ENCODE assay signal across 11 cellular contexts in the genomic region with DNA sequence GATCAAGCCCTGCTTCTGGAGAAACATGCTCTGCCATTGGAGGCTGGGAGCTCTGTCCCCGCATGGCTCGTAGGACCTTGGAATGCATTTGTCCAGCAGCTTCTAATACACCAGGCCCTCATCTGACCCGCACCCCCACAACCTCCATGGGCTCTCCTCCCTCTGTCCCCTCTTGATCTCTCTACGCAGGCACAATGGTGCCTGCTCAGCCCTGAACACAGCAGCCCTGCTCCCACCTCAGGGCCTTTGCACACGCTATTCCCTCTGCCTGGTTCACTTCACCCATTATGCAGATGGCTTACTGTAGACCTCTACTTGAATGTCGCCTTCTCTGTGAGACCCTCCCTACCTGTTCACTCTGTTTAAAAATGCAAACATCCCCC. TPM values are rescaled to one million over a fixed set of nuclear protein-coding genes. Genes with fewer than 3 reads are reported as not detected.
A peak's percentile ranks its signal among the peaks of the same experiment; 100 is the strongest.
DNase-seq lines count a peak whose midpoint lies in the region.
"Had no signal": no experiment of that assay in that cellular context is flagged by ENCODE, and none has a peak within 500 bp of the region (broad histone marks: within the 10 kb centered on the region; RNA-seq: fewer than 3 reads in every experiment).

No MANE protein-coding gene starts in this region.

- peak overlapping the region in 1 of 3 donors; percentile 11 for H3K9ac ChIP-seq in skeletal muscle tissue (ENCODE audit: low read depth in 1 of 3, low read length in 3 of 3)

- no peak overlapping the region for H3K4me3 ChIP-seq in esophagus (ENCODE audit: low read depth in 1 of 2, low read length in 2 of 2)
- no peak overlapping the region for H3K4me3 ChIP-seq in skeletal muscle tissue (ENCODE audit: low read length in 3 of 3)

- WGBS in esophagus, 2 donors, result 86 to 93% methylated on average over 5 to 6 of the region's 6 CpGs

- H3K27me3 ChIP-seq in esophagus (ENCODE audit: control insufficient read depth in 1 of 2, insufficient read depth in 2 of 2, low read length in 2 of 2), result no peaks in the 10 kb centered on the region
- H3K27me3 ChIP-seq in skeletal muscle tissue (ENCODE audit: control insufficient read depth in 3 of 3, insufficient read depth in 3 of 3, low read length in 3 of 3), result no peaks in the 10 kb centered on the region

- no peaks in the 10 kb centered on the region for H3K36me3 ChIP-seq in esophagus (ENCODE audit: control insufficient read depth in 2 of 2, insufficient read depth in 2 of 2, low read length in 1 of 2)
- H3K36me3 ChIP-seq in skeletal muscle tissue (ENCODE audit: control insufficient read depth in 3 of 3, insufficient read depth in 3 of 3, low read length in 3 of 3), result no peaks in the 10 kb centered on the region

- DNase-seq in NK-92 treated with Interleukin-12 subunit alpha and Interleukin-12 subunit beta, amount 100 ng/mL, for 24 hours (lab: John Stamatoyannopoulos, UW), result peak; percentile 58
- DNase-seq in NK-92 (lab: John Stamatoyannopoulos, UW; ENCODE audit: unreplicated experiment) (no peak), RPMI7951 (ENCODE audit: low read depth) (peak; percentile 32), posterior vena cava (ENCODE audit: low spot score) (no peak), DMS153 (lab: John Stamatoyannopoulos, UW) (no peak), SIG-M5 (lab: John Stamatoyannopoulos, UW) (no peak)
- DNase-seq: amygdala, H9 had no signal

- H3K4me1 ChIP-seq in esophagus (ENCODE audit: control insufficient read depth in 2 of 2, insufficient read depth in 2 of 2, low read length in 1 of 2) (peaks cover 9 to 14% of the 10 kb centered on the region in 2 donors), skeletal muscle tissue (ENCODE audit: control insufficient read depth in 3 of 3, insufficient read depth in 3 of 3, low read length in 3 of 3) (peaks cover 9 to 16% (median 10%) of the 10 kb centered on the region in 3 donors)

- H3K9me3 ChIP-seq in esophagus (ENCODE audit: control insufficient read depth in 2 of 2, insufficient read depth in 1 of 2, low read depth in 1 of 2, low read length in 1 of 2) (no peaks in the 10 kb centered on the region), skeletal muscle tissue (ENCODE audit: control insufficient read depth in 3 of 3, low read length in 3 of 3) (no peaks in the 10 kb centered on the region)

- H3K27ac ChIP-seq in esophagus (ENCODE audit: low read depth in 2 of 2, low read length in 1 of 2) (peak overlapping the region; percentile 54 to 85), skeletal muscle tissue (ENCODE audit: low read depth, low read length) (peak overlapping the region; percentile 45)
- H3K27ac ChIP-seq: 22Rv1 had no signal

- intact Hi-C loops in posterior vena cava (cut with DNase I), result loop anchor here in 1 of 2 donors (5.0 kb wide), 1 partner anchor 38 kb away; no protein-coding TSS in a partner anchor

RNA-seq across cellular contexts. Expression of a gene that starts 27.0 kb away (rescaled TPM):
- total RNA-seq in RPMI7951 (2014; rRNA removed; shearing (Covaris generic)), result under 0.01 and 0.24 TPM in 2 replicates
- 1 to 10 TPM; 3.5 to 6.1 TPM for polyA plus RNA-seq in esophagus
- total RNA-seq in skeletal muscle tissue (25.6 TPM), posterior vena cava (100 to 1,000 TPM; 359 to 447 TPM)

Comparison
In these comparisons a context has a peak if more than half of its experiments do, and no peak if none do; other contexts are left out.
1. DNase-seq: peak in NK-92 treated with Interleukin-12 subunit alpha and Interleukin-12 subunit beta, amount 100 ng/mL, for 24 hours (single experiment) and RPMI7951 (single experiment); none in NK-92 (single experiment), posterior vena cava (single experiment), DMS153 (single experiment) and SIG-M5 (single experiment).
2. RNA of a gene that starts 27.0 kb away (total RNA-seq): 359 to 447 TPM in posterior vena cava and 25.6 TPM in skeletal muscle tissue (single experiment); under 0.01 to 0.24 TPM in RPMI7951; every median in the first group is over 10 times any median in the second.